13 cellular contexts compared by ENCODE assay signal in genomic region chr10:5443429-5443828, GRCh38. TPM values are rescaled to one million over a fixed set of nuclear protein-coding genes. Genes with fewer than 3 reads are reported as not detected.
A peak's percentile ranks its signal among the peaks of the same experiment; 100 is the strongest.
DNase-seq lines count a peak whose midpoint lies in the region; ATAC-seq and TF ChIP-seq lines count a peak whose summit lies in the region.
"Had no signal": no experiment of that assay in that cellular context is flagged by ENCODE, and none has a peak within 500 bp of the region (broad histone marks: within the 10 kb centered on the region; RNA-seq: fewer than 3 reads in every experiment).

No MANE protein-coding gene starts in this region.

- TF ChIP-seq POLR2A in heart left ventricle (IDR thresholded peaks at IDR 0.05), result no peak

- no peak overlapping the region for H3K4me3 ChIP-seq in upper lobe of right lung
- H3K4me3 ChIP-seq in heart left ventricle, result no peak overlapping the region
- H3K4me3 ChIP-seq: gastrocnemius medialis, MG63, thyroid gland had no signal

- intact Hi-C loops in natural killer cell (cut with micrococcal nuclease), result no loop called here
- intact Hi-C loops in upper lobe of right lung (cut with DNase I), result loop anchor here (5.0 kb wide), 1 partner anchor 179 kb away; no protein-coding TSS in a partner anchor
- intact Hi-C loops in heart left ventricle (cut with DNase I), result loop anchor here (1.0 to 10.0 kb wide), 5 partner anchors 101 to 431 kb away; no protein-coding TSS in a partner anchor

- peaks cover 8 to 45% of the 10 kb centered on the region in 2 donors for H3K4me1 Mint-ChIP-seq in natural killer cell treated with Interleukin-12 subunit alpha and Interleukin-12 subunit beta and Interleukin-15 and Interleukin-18, amount 100 ng/mL, for 72 hours (ENCODE audit: low read depth in 2 of 2)
- peaks cover 17 to 18% of the 10 kb centered on the region in 2 donors for H3K4me1 Mint-ChIP-seq in natural killer cell

- H3K9me3 ChIP-seq in upper lobe of right lung (no peaks in the 10 kb centered on the region), heart left ventricle (no peaks in the 10 kb centered on the region)
- H3K9me3 ChIP-seq: gastrocnemius medialis, MG63, thyroid gland had no signal

- no peaks in the 10 kb centered on the region for H3K9me3 Mint-ChIP-seq in natural killer cell treated with Interleukin-12 subunit alpha and Interleukin-12 subunit beta and Interleukin-15 and Interleukin-18, amount 100 ng/mL, for 72 hours
- no peaks in the 10 kb centered on the region for H3K9me3 Mint-ChIP-seq in natural killer cell

- no peak overlapping the region for H3K27ac ChIP-seq in upper lobe of right lung
- H3K27ac ChIP-seq in heart left ventricle, result no peak overlapping the region
- H3K27ac ChIP-seq: gastrocnemius medialis had no signal

- H3K36me3 Mint-ChIP-seq in natural killer cell treated with Interleukin-12 subunit alpha and Interleukin-12 subunit beta and Interleukin-15 and Interleukin-18, amount 100 ng/mL, for 72 hours, result peaks cover 5% of the 10 kb centered on the region
- no peaks in the 10 kb centered on the region for H3K36me3 Mint-ChIP-seq in natural killer cell

- 90 to 97% (median 94%) methylated on average over 1 of the region's 1 CpG for WGBS in heart left ventricle, 4 donors

- no peaks in the 10 kb centered on the region for H3K27me3 ChIP-seq in upper lobe of right lung
- H3K27me3 ChIP-seq in heart left ventricle, result no peaks in the 10 kb centered on the region
- H3K27me3 ChIP-seq: gastrocnemius medialis, MG63, thyroid gland had no signal

- peak overlapping the region in 1 of 2 donors; percentile 62 for H3K27ac Mint-ChIP-seq in natural killer cell treated with Interleukin-12 subunit alpha and Interleukin-12 subunit beta and Interleukin-15 and Interleukin-18, amount 100 ng/mL, for 72 hours
- H3K27ac Mint-ChIP-seq in natural killer cell, result no peak overlapping the region

- H3K27me3 Mint-ChIP-seq in natural killer cell treated with Interleukin-12 subunit alpha and Interleukin-12 subunit beta and Interleukin-15 and Interleukin-18, amount 100 ng/mL, for 72 hours, result no peaks in the 10 kb centered on the region
- no peaks in the 10 kb centered on the region for H3K27me3 Mint-ChIP-seq in natural killer cell (ENCODE audit: low read depth in 2 of 2)

- peak in 1 of 2 donors; percentile 72 for ATAC-seq in natural killer cell treated with Interleukin-12 subunit alpha and Interleukin-12 subunit beta and Interleukin-15 and Interleukin-18, amount 100 ng/mL, for 72 hours
- no peak for ATAC-seq in natural killer cell
- ATAC-seq in HG02623 (IDR thresholded peaks at IDR 0.05; ENCODE audit: unreplicated experiment), result peak; percentile 73
- ATAC-seq in HG03520 (IDR thresholded peaks at IDR 0.05; ENCODE audit: unreplicated experiment), result peak; percentile 75
- no peak for ATAC-seq in upper lobe of right lung
- ATAC-seq in heart left ventricle, result no peak
- ATAC-seq: gastrocnemius medialis, Panc1 had no signal

- H3K4me3 Mint-ChIP-seq in natural killer cell treated with Interleukin-12 subunit alpha and Interleukin-12 subunit beta and Interleukin-15 and Interleukin-18, amount 100 ng/mL, for 72 hours, result peak overlapping the region; percentile 22
- no peak overlapping the region for H3K4me3 Mint-ChIP-seq in natural killer cell

- no peak for DNase-seq in natural killer cell treated with Interleukin-12 subunit alpha and Interleukin-12 subunit beta and Interleukin-15 and Interleukin-18, amount 100 ng/mL, for 72 hours (ENCODE audit: low spot score)
- DNase-seq in natural killer cell (no peak), SIG-M5 (lab: John Stamatoyannopoulos, UW) (no peak), upper lobe of right lung (no peak), NCI-H2171 (lab: John Stamatoyannopoulos, UW) (no peak), heart left ventricle (no peak)
- DNase-seq: gastrocnemius medialis, MG63, thyroid gland had no signal

- H3K4me1 ChIP-seq in upper lobe of right lung (no peaks in the 10 kb centered on the region), heart left ventricle (peaks cover 0 to 24% (median 5%) of the 10 kb centered on the region in 12 donors)

- H3K36me3 ChIP-seq in upper lobe of right lung, result no peaks in the 10 kb centered on the region
- H3K36me3 ChIP-seq in heart left ventricle, result no peaks in the 10 kb centered on the region
- H3K36me3 ChIP-seq: gastrocnemius medialis, MG63, thyroid gland had no signal

- TF ChIP-seq CTCF in natural killer cell (IDR thresholded peaks at IDR 0.05), result no peak
- no peak for TF ChIP-seq CTCF in upper lobe of right lung (IDR thresholded peaks at IDR 0.05)
- TF ChIP-seq CTCF in heart left ventricle (IDR thresholded peaks at IDR 0.05), result no peak

RNA-seq across cellular contexts. Expression of gene NET1, which starts 31.1 kb away (rescaled TPM):
- total RNA-seq in natural killer cell treated with Interleukin-12 subunit alpha and Interleukin-12 subunit beta and Interleukin-15 and Interleukin-18, amount 100 ng/mL, for 72 hours, result 10 to 100 TPM; 20.1 to 36.0 TPM
- 10 to 100 TPM; 10.4 to 17.9 (median 13.8) TPM for total RNA-seq in natural killer cell
- total RNA-seq in upper lobe of right lung, result 42.8 TPM
- 10 to 100 TPM; 12.7 to 29.5 (median 15.8) TPM for total RNA-seq in heart left ventricle
- 1 to 10 TPM; 5.6 to 7.0 TPM for polyA plus RNA-seq in heart left ventricle

RNA-seq across cellular contexts. Expression of gene TUBAL3, which starts 38.8 kb away (rescaled TPM):
- under 1 TPM in 1 of 2 donors, not detected in 1; 0.19 TPM for total RNA-seq in natural killer cell treated with Interleukin-12 subunit alpha and Interleukin-12 subunit beta and Interleukin-15 and Interleukin-18, amount 100 ng/mL, for 72 hours
- total RNA-seq in natural killer cell (not detected), upper lobe of right lung (not detected), heart left ventricle (1 to 10 TPM in 1 of 9 donors, under 1 TPM in 8; 0.12 to 2.8 (median 0.40) TPM)
- under 1 TPM; 0.22 to 0.27 TPM for polyA plus RNA-seq in heart left ventricle

RNA-seq across cellular contexts. Expression of gene CALML5, which starts 55.9 kb away (rescaled TPM):
- total RNA-seq in natural killer cell treated with Interleukin-12 subunit alpha and Interleukin-12 subunit beta and Interleukin-15 and Interleukin-18, amount 100 ng/mL, for 72 hours, result not detected
- total RNA-seq in natural killer cell, result not detected
- not detected for total RNA-seq in upper lobe of right lung
- total RNA-seq in heart left ventricle, result not detected
- polyA plus RNA-seq in heart left ventricle, result not detected
- total RNA-seq: gastrocnemius medialis, mucosa of gallbladder, thyroid gland had no signal

Comparison
In these comparisons a context has a peak if more than half of its experiments do, and no peak if none do; other contexts are left out.
1. ATAC-seq: peak in HG02623 (single experiment) and HG03520 (single experiment); none in natural killer cell (0 of 3), upper lobe of right lung (single experiment) and heart left ventricle (0 of 4).